17 cellular contexts compared by ENCODE assay signal in genomic region chr2:60476206-60476946, GRCh38.
DNase-seq lines count a peak whose midpoint lies in the region; ATAC-seq, FAIRE-seq and TF ChIP-seq lines count a peak whose summit lies in the region.
"Had no signal": no experiment of that assay in that cellular context is flagged by ENCODE, and none has a peak within 500 bp of the region (broad histone marks: within the 10 kb centered on the region; RNA-seq: fewer than 3 reads in every experiment).

No MANE protein-coding gene starts in this region.

- H3K36me3 ChIP-seq in lung (ENCODE audit: control insufficient read depth in 2 of 2, insufficient read depth in 2 of 2, low read length in 2 of 2) (no peaks in the 10 kb centered on the region), ovary (no peaks in the 10 kb centered on the region)
- H3K36me3 ChIP-seq: esophagus muscularis mucosa, heart right ventricle, Peyer's patch, thyroid gland had no signal

- TF ChIP-seq POLR2A in GM12891 (IDR thresholded peaks at IDR 0.05; ENCODE audit: low read depth, low read length) = no peak
- no peak for TF ChIP-seq POLR2A in ovary (IDR thresholded peaks at IDR 0.05)

- TF ChIP-seq CTCF in WTC11 (IDR thresholded peaks at IDR 0.05) = no peak
- TF ChIP-seq CTCF in lung (IDR thresholded peaks at IDR 0.05; ENCODE audit: control extremely low read depth, extremely low read depth) = no peak
- no peak for TF ChIP-seq CTCF in ovary (IDR thresholded peaks at IDR 0.05)

- H3K27ac Mint-ChIP-seq in WTC11 = no peak overlapping the region

- 54 to 67% methylated on average over 2 of the region's 2 CpGs for WGBS in lung, 2 donors
- WGBS in ovary, 3 donors = 81 to 86% (median 86%) methylated on average over 2 of the region's 2 CpGs

- peak overlapping the region; percentile 37 for H3K4me3 Mint-ChIP-seq in WTC11
- H3K4me3 Mint-ChIP-seq: nephron had no signal

- DNase-seq in DMS79 (lab: John Stamatoyannopoulos, UW) = peak; percentile 33
- DNase-seq in NCI-H1105 (lab: John Stamatoyannopoulos, UW) = peak; percentile 37
- no peak for DNase-seq in WTC11 (ENCODE audit: low spot score)
- peak; percentile 67 for DNase-seq in lung (ENCODE audit: low spot score)
- no peak for DNase-seq in GM12891 (ENCODE audit: insufficient read length, low spot score)
- DNase-seq in ovary = no peak
- DNase-seq in NCI-H524 (lab: John Stamatoyannopoulos, UW) = no peak
- DNase-seq: Calu3, dorsolateral prefrontal cortex, MM.1S, NCI-H446 treated with DMSO at 0.1 percent for 48 hours, Peyer's patch had no signal

- H3K27ac ChIP-seq in lung (ENCODE audit: low read depth in 1 of 2, low read length in 1 of 2) (no peak overlapping the region), ovary (no peak overlapping the region)
- H3K27ac ChIP-seq: esophagus muscularis mucosa, thyroid gland had no signal

- H3K27me3 Mint-ChIP-seq in WTC11 (ENCODE audit: low read depth) = peaks cover 54% of the 10 kb centered on the region

- H3K4me1 Mint-ChIP-seq in WTC11 = peaks cover 95% of the 10 kb centered on the region

- CTCF ChIA-PET in WTC11 (lab: Charles Lee) = interaction anchor here (1.0 to 1.4 kb wide), 3 partner anchors 10 to 21 kb away, joined by 3 to 8 read pairs (median 4); no protein-coding TSS in a partner anchor

- no peak for TF ChIP-seq EP300 in ovary (IDR thresholded peaks at IDR 0.05)

- H3K9me3 ChIP-seq in lung (ENCODE audit: control insufficient read depth in 2 of 2, insufficient read depth in 1 of 2, low read length in 1 of 2) = no peaks in the 10 kb centered on the region
- H3K9me3 ChIP-seq in ovary = no peaks in the 10 kb centered on the region
- H3K9me3 ChIP-seq: esophagus muscularis mucosa, heart right ventricle, Peyer's patch, thyroid gland had no signal

- H3K9me3 Mint-ChIP-seq in WTC11 = no peaks in the 10 kb centered on the region
- H3K9me3 Mint-ChIP-seq: nephron had no signal

- H3K4me3 ChIP-seq in lung = no peak overlapping the region
- no peak overlapping the region for H3K4me3 ChIP-seq in ovary
- H3K4me3 ChIP-seq: dorsolateral prefrontal cortex, esophagus muscularis mucosa, heart right ventricle, Peyer's patch, thyroid gland had no signal

- intact Hi-C loops in ovary (cut with DNase I) = no loop called here

- FAIRE-seq in GM12891 (lab: Jason Lieb, UNC) = no peak

- H3K4me1 ChIP-seq in lung (ENCODE audit: control insufficient read depth in 2 of 2, insufficient read depth in 2 of 2, low read length in 2 of 2) (peaks cover 0 to 15% of the 10 kb centered on the region in 2 donors), ovary (ENCODE audit: insufficient read depth) (no peaks in the 10 kb centered on the region)
- H3K4me1 ChIP-seq: thyroid gland had no signal

- H3K27me3 ChIP-seq in lung (ENCODE audit: control insufficient read depth, insufficient read depth) = no peaks in the 10 kb centered on the region
- H3K27me3 ChIP-seq in ovary = no peaks in the 10 kb centered on the region
- H3K27me3 ChIP-seq: dorsolateral prefrontal cortex, esophagus muscularis mucosa, heart right ventricle, Peyer's patch, thyroid gland had no signal

- POLR2A ChIA-PET in WTC11 (lab: Charles Lee) = interaction anchor here (0.9 kb wide), 1 partner anchor 23 kb away, joined by 3 read pairs; no protein-coding TSS in a partner anchor

- ATAC-seq in WTC11 (no peak), lung (ENCODE audit: insufficient read depth, low FRiP score) (peak; percentile 39), GM21367 (IDR thresholded peaks at IDR 0.05; ENCODE audit: unreplicated experiment) (no peak)

- no peaks in the 10 kb centered on the region; the same call in 1 of the 2 replicates for H3K36me3 Mint-ChIP-seq in WTC11

TF ChIP-seq in WTC11, 78 proteins besides CTCF, POLR2A, EP300 and RAD21:
- no peak for TF ChIP-seq TEAD4 (CRISPR knock-in tag; IDR thresholded peaks at IDR 0.05)
- TF ChIP-seq, protein P1, sequence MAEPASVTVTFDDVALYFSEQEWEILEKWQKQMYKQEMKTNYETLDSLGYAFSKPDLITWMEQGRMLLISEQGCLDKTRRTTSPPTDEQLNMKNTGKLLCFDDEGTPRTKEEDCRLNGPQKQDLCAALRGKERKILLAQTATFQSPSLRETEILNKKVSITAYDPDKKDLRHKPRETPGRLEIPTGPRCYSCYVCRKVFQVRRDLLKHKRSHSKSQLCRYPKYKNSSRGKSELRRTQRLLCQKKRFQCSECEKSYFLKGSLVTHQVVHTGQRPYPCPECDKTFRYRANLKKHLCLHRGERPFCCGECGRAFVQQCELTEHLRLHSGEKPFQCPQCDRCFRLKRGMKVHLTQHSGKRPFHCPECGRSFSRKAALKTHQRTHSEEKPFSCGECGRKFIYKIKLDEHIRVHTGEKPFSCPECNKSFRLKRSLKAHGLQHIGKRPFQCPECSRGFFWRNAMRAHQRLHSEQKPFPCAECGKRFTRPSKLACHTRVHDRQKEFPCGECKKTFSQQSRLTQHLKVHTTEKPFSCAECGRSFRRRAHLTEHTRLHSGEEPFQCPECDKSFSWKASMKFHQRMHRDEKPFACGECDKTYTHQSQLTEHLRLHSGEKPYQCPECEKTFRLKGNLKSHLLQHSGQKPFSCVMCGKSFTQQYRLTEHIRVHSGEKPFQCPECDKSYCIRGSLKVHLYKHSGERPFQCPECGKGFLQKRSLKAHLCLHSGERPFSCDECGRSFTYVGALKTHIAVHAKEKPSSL (CRISPR knock-in tag; conservative IDR thresholded peaks at IDR 0.05) = no peak
- no peak for TF ChIP-seq USF2 (CRISPR knock-in tag; IDR thresholded peaks at IDR 0.05)
- no peak for TF ChIP-seq TP53 (CRISPR knock-in tag; IDR thresholded peaks at IDR 0.05)
- TF ChIP-seq, protein P2, sequence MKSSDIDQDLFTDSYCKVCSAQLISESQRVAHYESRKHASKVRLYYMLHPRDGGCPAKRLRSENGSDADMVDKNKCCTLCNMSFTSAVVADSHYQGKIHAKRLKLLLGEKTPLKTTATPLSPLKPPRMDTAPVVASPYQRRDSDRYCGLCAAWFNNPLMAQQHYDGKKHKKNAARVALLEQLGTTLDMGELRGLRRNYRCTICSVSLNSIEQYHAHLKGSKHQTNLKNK (CRISPR knock-in tag; IDR thresholded peaks at IDR 0.05) = no peak
- TF ChIP-seq FOXP1 (CRISPR knock-in tag; IDR thresholded peaks at IDR 0.05; ENCODE audit: borderline replicate concordance) = no peak

TF ChIP-seq in GM12891, 5 proteins besides CTCF, POLR2A, EP300 and RAD21:
- TF ChIP-seq PAX5 (IDR thresholded peaks at IDR 0.05; ENCODE audit: insufficient read depth, low read length, severe bottlenecking) = no peak
- TF ChIP-seq SPI1 (IDR thresholded peaks at IDR 0.05; ENCODE audit: low read depth, low read length) = no peak
- no peak for TF ChIP-seq POLR2AphosphoS5 (IDR thresholded peaks at IDR 0.05; ENCODE audit: low read depth, low read length)
TF ChIP-seq in GM12891: peak in this region for 0.

Comparison
In these comparisons a context has a peak if more than half of its experiments do, and no peak if none do; other contexts are left out.
1. DNase-seq: peak in DMS79 (single experiment), NCI-H1105 (single experiment) and lung (single experiment); none in WTC11 (single experiment), GM12891 (single experiment), ovary (0 of 5) and NCI-H524 (0 of 2).